In genomic region chr2:182638652-182639051, GRCh38 we compare ENCODE assay signal across 23 cellular contexts.
"Had no signal": no experiment of that assay in that cellular context is flagged by ENCODE, and none has a peak within 500 bp of the region (broad histone marks: within the 10 kb centered on the region; RNA-seq: fewer than 3 reads in every experiment).

No MANE protein-coding gene starts in this region.

- H2AFZ ChIP-seq: parathyroid adenoma had no signal

- H3K4me3 ChIP-seq: coronary artery, esophagus muscularis mucosa, left ventricle myocardium inferior, lower lobe of right lung, right lobe of liver, thoracic aorta, vagina had no signal

- H3K4me3 Mint-ChIP-seq: immature natural killer cell; naive thymus-derived CD8-positive, alpha-beta T cell; stimulated activated naive B cell treated with anti-CD40 and anti-IgM and Interleukin-4, amounts not matched to agents 10 μg/mL and 1 μg/mL and 100 μg/mL, for 72 hours; stimulated activated naive CD8-positive, alpha-beta T cell treated with anti-CD3 and anti-CD28 coated beads, Interleukin-15, Interleukin-2, amounts not matched to agents 100 ng/mL and 50 ng/mL, for 24 hours had no signal

- H3K36me3 ChIP-seq: esophagus muscularis mucosa, left ventricle myocardium inferior, lower lobe of right lung, right lobe of liver, thoracic aorta, vagina had no signal

- H3K27me3 ChIP-seq: esophagus muscularis mucosa, right lobe of liver, vagina had no signal

- H3K9ac ChIP-seq: parathyroid adenoma had no signal

- H3K4me1 Mint-ChIP-seq: immature natural killer cell; naive thymus-derived CD8-positive, alpha-beta T cell had no signal

- H3K27ac ChIP-seq: coronary artery, esophagus muscularis mucosa, left ventricle myocardium inferior, lower lobe of right lung, parathyroid adenoma, right lobe of liver, thoracic aorta, vagina had no signal

- H3K36me3 Mint-ChIP-seq: immature natural killer cell; naive thymus-derived CD8-positive, alpha-beta T cell; stimulated activated naive B cell treated with anti-CD40 and anti-IgM and Interleukin-4, amounts not matched to agents 10 μg/mL and 1 μg/mL and 100 μg/mL, for 72 hours had no signal

- ATAC-seq: left colon; lower lobe of right lung; naive thymus-derived CD8-positive, alpha-beta T cell; right lobe of liver; stimulated activated naive B cell treated with anti-CD40 and anti-IgM and Interleukin-4, amounts not matched to agents 10 μg/mL and 1 μg/mL and 100 μg/mL, for 72 hours had no signal

- H3K9me3 Mint-ChIP-seq: immature natural killer cell; naive thymus-derived CD8-positive, alpha-beta T cell; stimulated activated naive B cell treated with anti-CD40 and anti-IgM and Interleukin-4, amounts not matched to agents 10 μg/mL and 1 μg/mL and 100 μg/mL, for 72 hours; stimulated activated naive CD8-positive, alpha-beta T cell treated with anti-CD3 and anti-CD28 coated beads, Interleukin-15, Interleukin-2, amounts not matched to agents 100 ng/mL and 50 ng/mL, for 24 hours had no signal

- DNase-seq: dermis blood vessel endothelial cell; effector memory CD4-positive, alpha-beta T cell; hypothalamus; immature natural killer cell; islet precursor cell; kidney glomerular epithelial cell; left colon; left ventricle myocardium inferior; lower lobe of right lung; naive thymus-derived CD8-positive, alpha-beta T cell; right lobe of liver; small intestine; stimulated activated CD4-positive, alpha-beta T cell treated with anti-CD3 and anti-CD28 coated beads, Interleukin-15, amount 100 ng/mL, for 24 hours; stimulated activated CD4-positive, alpha-beta T cell treated with anti-CD3 and anti-CD28 coated beads, Interleukin-2, amount 100 ng/mL, for 48 hours; stimulated activated naive B cell treated with anti-CD40 and anti-IgM and Interleukin-4, amounts not matched to agents 10 μg/mL and 1 μg/mL and 100 μg/mL, for 72 hours; trophoblast cell had no signal

- H3K9me3 ChIP-seq: esophagus muscularis mucosa, left ventricle myocardium inferior, lower lobe of right lung, right lobe of liver, thoracic aorta, vagina had no signal

- H3K27me3 Mint-ChIP-seq: progenitor cell of endocrine pancreas; stimulated activated naive CD8-positive, alpha-beta T cell treated with anti-CD3 and anti-CD28 coated beads, Interleukin-15, Interleukin-2, amounts not matched to agents 100 ng/mL and 50 ng/mL, for 24 hours had no signal

- H3K27ac Mint-ChIP-seq: immature natural killer cell; progenitor cell of endocrine pancreas; stimulated activated naive B cell treated with anti-CD40 and anti-IgM and Interleukin-4, amounts not matched to agents 10 μg/mL and 1 μg/mL and 100 μg/mL, for 72 hours; stimulated activated naive CD8-positive, alpha-beta T cell treated with anti-CD3 and anti-CD28 coated beads, Interleukin-15, Interleukin-2, amounts not matched to agents 100 ng/mL and 50 ng/mL, for 24 hours had no signal

- H3K79me2 ChIP-seq: parathyroid adenoma had no signal

- H3K4me1 ChIP-seq: esophagus muscularis mucosa, left ventricle myocardium inferior, lower lobe of right lung, parathyroid adenoma, right lobe of liver, vagina had no signal
